Comparison of ENCODE assay signal across 8 cellular contexts in genomic region chr19:36572593-36573019, GRCh38. TPM values are rescaled to one million over a fixed set of nuclear protein-coding genes. Genes with fewer than 3 reads are reported as not detected.
DNase-seq lines count a peak whose midpoint lies in the region; ATAC-seq and TF ChIP-seq lines count a peak whose summit lies in the region.

No MANE protein-coding gene starts in this region.

- 2% methylated on average over 11 of the region's 11 CpGs for WGBS in tibial nerve, 2 donors

- H3K36me3 ChIP-seq in lower lobe of right lung = peaks cover 21% of the 10 kb centered on the region
- H3K36me3 ChIP-seq in tibial nerve = peaks cover 4 to 75% (median 18%) of the 10 kb centered on the region in 3 donors

- peaks cover 50% of the 10 kb centered on the region for H3K9me3 Mint-ChIP-seq in activated T-cell treated with anti-CD3 and anti-CD28 coated beads, Interleukin-2, amount 50 U/mL, for 24 hours

- TF ChIP-seq CTCF in astrocyte of the spinal cord (IDR thresholded peaks at IDR 0.05; ENCODE audit: low read depth, low read length) (no peak), lower lobe of right lung (IDR thresholded peaks at IDR 0.05) (no peak), tibial nerve (IDR thresholded peaks at IDR 0.05) (no peak)

- H3K4me1 Mint-ChIP-seq in activated T-cell treated with anti-CD3 and anti-CD28 coated beads, Interleukin-2, amount 50 U/mL, for 24 hours (ENCODE audit: low read depth) = peaks cover 42% of the 10 kb centered on the region

- no peak for DNase-seq in activated T-cell treated with anti-CD3 and anti-CD28 coated beads, Interleukin-2, amount 50 U/mL, for 24 hours
- no peak for DNase-seq in activated T-cell treated with anti-CD3 and anti-CD28 coated beads for 4 hours
- DNase-seq in astrocyte of the spinal cord (ENCODE audit: low read depth, low spot score) = no peak
- no peak for DNase-seq in lower lobe of right lung
- no peak for DNase-seq in tibial nerve (ENCODE audit: low spot score in 2 of 2)
- no peak for DNase-seq in effector CD4-positive, alpha-beta T cell
- DNase-seq in NCI-H1694 (lab: John Stamatoyannopoulos, UW) = no peak
- no peak for DNase-seq in stimulated activated CD4-positive, alpha-beta T cell treated with anti-CD3 and anti-CD28 coated beads, Interleukin-15, amount 100 ng/mL, for 24 hours

- no peak for ATAC-seq in lower lobe of right lung

- intact Hi-C loops in lower lobe of right lung (cut with DNase I) = no loop called here

- H3K9me3 ChIP-seq in lower lobe of right lung = peaks cover 20% of the 10 kb centered on the region
- H3K9me3 ChIP-seq in tibial nerve = peaks cover 0 to 56% (median 13%) of the 10 kb centered on the region in 4 donors

- in situ Hi-C loops in astrocyte of the spinal cord (cut with HindIII; ENCODE audit: low sequenced_read_pairs) = no loop called here

- peak overlapping the region; percentile 95 for H3K4me3 ChIP-seq in astrocyte of the spinal cord (ENCODE audit: low read depth, low read length)
- H3K4me3 ChIP-seq in lower lobe of right lung = peak overlapping the region; percentile 75
- peak overlapping the region; percentile 70 to 99 (median 90) for H3K4me3 ChIP-seq in tibial nerve

- peak overlapping the region; percentile 96 for H3K4me3 Mint-ChIP-seq in activated T-cell treated with anti-CD3 and anti-CD28 coated beads, Interleukin-2, amount 50 U/mL, for 24 hours

- H3K27ac ChIP-seq in lower lobe of right lung (peak overlapping the region; percentile 87), tibial nerve (peak overlapping the region; percentile 31 to 95 (median 89))

- peaks cover 20% of the 10 kb centered on the region for H3K4me1 ChIP-seq in lower lobe of right lung
- H3K4me1 ChIP-seq in tibial nerve = peaks cover 0 to 23% (median 7%) of the 10 kb centered on the region in 4 donors

- no peaks in the 10 kb centered on the region for H3K27me3 Mint-ChIP-seq in activated T-cell treated with anti-CD3 and anti-CD28 coated beads, Interleukin-2, amount 50 U/mL, for 24 hours

- H3K27me3 ChIP-seq in lower lobe of right lung (ENCODE audit: low read depth) (no peaks in the 10 kb centered on the region), tibial nerve (no peaks in the 10 kb centered on the region)

- no peak for TF ChIP-seq EP300 in tibial nerve (IDR thresholded peaks at IDR 0.05)

- H3K27ac Mint-ChIP-seq in activated T-cell treated with anti-CD3 and anti-CD28 coated beads, Interleukin-2, amount 50 U/mL, for 24 hours = peak overlapping the region; percentile 94

- TF ChIP-seq POLR2A in tibial nerve (IDR thresholded peaks at IDR 0.05) = no peak

- peaks cover 93% of the 10 kb centered on the region for H3K36me3 Mint-ChIP-seq in activated T-cell treated with anti-CD3 and anti-CD28 coated beads, Interleukin-2, amount 50 U/mL, for 24 hours (ENCODE audit: low read depth)

RNA-seq across cellular contexts. Expression of gene ZNF529, which starts 0.5 kb away (rescaled TPM):
- total RNA-seq in lower lobe of right lung (10.6 TPM), tibial nerve (10 to 100 TPM; 11.0 to 15.9 (median 13.1) TPM)

RNA-seq across cellular contexts. Expression of gene ZNF382, which starts 32.5 kb away (rescaled TPM):
- 5.2 TPM for total RNA-seq in lower lobe of right lung
- 10 to 100 TPM in 1 of 4 donors, 1 to 10 TPM in 3; 6.9 to 10.1 (median 9.4) TPM for total RNA-seq in tibial nerve

RNA-seq across cellular contexts. Expression of gene ZNF260, which starts 44.5 kb away (rescaled TPM):
- total RNA-seq in lower lobe of right lung (12.5 TPM), tibial nerve (10 to 100 TPM; 10.5 to 41.1 (median 15.1) TPM)
